ENCODE assay signal across 8 cellular contexts in genomic region chr4:162410854-162411253, GRCh38.
"Had no signal": no experiment of that assay in that cellular context is flagged by ENCODE, and none has a peak within 500 bp of the region (broad histone marks: within the 10 kb centered on the region; RNA-seq: fewer than 3 reads in every experiment).

No MANE protein-coding gene starts in this region.

- DNase-seq: GDM1, GF-D8 had no signal

- H3K4me3 ChIP-seq: GM12878 had no signal

- ATAC-seq: GM12878 had no signal

- FAIRE-seq: G401.6, GM12878, GM12891, GM12892, GM18507, GM19239 had no signal
